ENCODE assay signal across 1 cellular context in the genomic region with DNA sequence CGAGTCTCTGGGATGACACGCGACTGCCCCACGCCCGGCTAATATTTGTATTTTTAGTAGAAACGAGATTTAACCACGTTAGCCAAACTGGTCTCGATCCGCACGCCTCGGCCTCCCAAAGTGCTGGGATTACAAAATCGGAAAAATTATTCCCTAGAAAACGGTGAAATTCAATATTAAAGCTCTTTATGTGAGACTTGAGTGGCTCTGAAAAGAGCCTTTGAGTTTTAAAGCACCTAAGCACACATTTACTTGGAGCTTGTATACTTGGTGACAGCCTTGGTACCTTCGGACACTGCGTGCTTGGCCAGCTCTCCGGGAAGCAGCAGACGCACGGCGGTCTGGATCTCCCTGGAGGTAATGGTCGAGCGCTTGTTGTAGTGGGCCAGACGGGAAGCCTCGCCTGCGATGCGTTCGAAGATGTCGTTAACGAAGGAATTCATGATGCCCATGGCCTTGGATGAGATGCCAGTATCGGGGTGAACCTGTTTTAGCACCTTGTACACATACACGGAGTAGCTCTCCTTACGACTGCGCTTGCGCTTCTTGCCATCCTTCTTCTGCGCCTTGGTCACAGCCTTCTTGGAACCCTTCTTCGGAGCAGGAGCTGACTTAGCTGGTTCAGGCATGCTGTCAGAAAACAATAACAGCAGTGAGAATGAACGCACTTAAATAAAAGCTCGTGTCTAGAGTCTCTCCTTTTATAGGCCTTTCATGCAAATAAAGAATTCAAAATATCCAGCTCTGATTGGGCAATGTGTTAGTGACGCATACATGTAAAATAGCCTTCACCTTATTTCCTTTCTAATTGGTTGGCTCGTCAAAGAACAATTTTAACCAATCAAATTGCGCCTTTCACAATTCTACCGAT.
TF ChIP-seq lines count a peak whose summit lies in the region.

No MANE protein-coding gene starts in this region.

TF ChIP-seq in GM12878, 131 proteins besides CTCF, POLR2A, EP300 and RAD21 (continued from another document and continues in another):
- TF ChIP-seq SMAD5 (IDR thresholded peaks at IDR 0.05; ENCODE audit: low read depth) (peak; percentile 96), ETV6 (conservative IDR thresholded peaks at IDR 0.05 in 1 of 2, IDR thresholded peaks at IDR 0.05 in 1 of 2; ENCODE audit: borderline replicate concordance in 1 of 2, low read depth in 1 of 2) (no peak), RUNX3 (IDR thresholded peaks at IDR 0.05; ENCODE audit: low read length) (peak; percentile 50), NFXL1 (IDR thresholded peaks at IDR 0.05; ENCODE audit: borderline replicate concordance) (no peak), RB1 (IDR thresholded peaks at IDR 0.05; ENCODE audit: borderline replicate concordance) (no peak), TCF7 (IDR thresholded peaks at IDR 0.05; ENCODE audit: borderline replicate concordance) (0 out of 2 replicates have a peak, but pooled peaks have one; percentile 49), TARDBP (IDR thresholded peaks at IDR 0.05; ENCODE audit: borderline replicate concordance) (no peak), POLR2AphosphoS2 (IDR thresholded peaks at IDR 0.05; ENCODE audit: low read depth, low read length) (peak; percentile 99), SPI1 (IDR thresholded peaks at IDR 0.05; ENCODE audit: borderline replicate concordance, insufficient read depth, low read depth, low read length) (no peak), STAT1 (conservative IDR thresholded peaks at IDR 0.05) (no peak), ZSCAN29 (IDR thresholded peaks at IDR 0.05) (no peak), POU2F2 (IDR thresholded peaks at IDR 0.05; ENCODE audit: borderline replicate concordance, low read depth, low read length) (peak; percentile 98), FOS (IDR thresholded peaks at IDR 0.05; ENCODE audit: borderline replicate concordance, extremely low read depth, insufficient read length) (peak; percentile 64), CHD1 (IDR thresholded peaks at IDR 0.05; ENCODE audit: low read depth, low read length) (peak; percentile 72; the same call in 1 of the 2 replicates), MTA2 (IDR thresholded peaks at IDR 0.05; ENCODE audit: low read depth) (peak; percentile 8; the same call in 1 of the 2 replicates), NBN (IDR thresholded peaks at IDR 0.05) (no peak; the same call in none of the 2 replicates), BMI1 (IDR thresholded peaks at IDR 0.05; ENCODE audit: borderline replicate concordance) (no peak), ASH2L (IDR thresholded peaks at IDR 0.05; ENCODE audit: borderline replicate concordance, low read depth) (no peak), HCFC1 (IDR thresholded peaks at IDR 0.05; ENCODE audit: low read length) (peak; percentile 31; the same call in 1 of the 2 replicates), CEBPB (IDR thresholded peaks at IDR 0.05; ENCODE audit: borderline replicate concordance in 1 of 2, low read depth in 2 of 2, low read length in 2 of 2) (peak in 1 of 2 experiments; percentile 72; a peak in 2 of 4 replicates)
- TF ChIP-seq, protein P1, sequence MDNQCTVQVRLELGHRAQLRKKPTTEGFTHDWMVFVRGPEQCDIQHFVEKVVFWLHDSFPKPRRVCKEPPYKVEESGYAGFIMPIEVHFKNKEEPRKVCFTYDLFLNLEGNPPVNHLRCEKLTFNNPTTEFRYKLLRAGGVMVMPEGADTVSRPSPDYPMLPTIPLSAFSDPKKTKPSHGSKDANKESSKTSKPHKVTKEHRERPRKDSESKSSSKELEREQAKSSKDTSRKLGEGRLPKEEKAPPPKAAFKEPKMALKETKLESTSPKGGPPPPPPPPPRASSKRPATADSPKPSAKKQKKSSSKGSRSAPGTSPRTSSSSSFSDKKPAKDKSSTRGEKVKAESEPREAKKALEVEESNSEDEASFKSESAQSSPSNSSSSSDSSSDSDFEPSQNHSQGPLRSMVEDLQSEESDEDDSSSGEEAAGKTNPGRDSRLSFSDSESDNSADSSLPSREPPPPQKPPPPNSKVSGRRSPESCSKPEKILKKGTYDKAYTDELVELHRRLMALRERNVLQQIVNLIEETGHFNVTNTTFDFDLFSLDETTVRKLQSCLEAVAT (IDR thresholded peaks at IDR 0.05) = peak; percentile 80
- TF ChIP-seq, protein P2, sequence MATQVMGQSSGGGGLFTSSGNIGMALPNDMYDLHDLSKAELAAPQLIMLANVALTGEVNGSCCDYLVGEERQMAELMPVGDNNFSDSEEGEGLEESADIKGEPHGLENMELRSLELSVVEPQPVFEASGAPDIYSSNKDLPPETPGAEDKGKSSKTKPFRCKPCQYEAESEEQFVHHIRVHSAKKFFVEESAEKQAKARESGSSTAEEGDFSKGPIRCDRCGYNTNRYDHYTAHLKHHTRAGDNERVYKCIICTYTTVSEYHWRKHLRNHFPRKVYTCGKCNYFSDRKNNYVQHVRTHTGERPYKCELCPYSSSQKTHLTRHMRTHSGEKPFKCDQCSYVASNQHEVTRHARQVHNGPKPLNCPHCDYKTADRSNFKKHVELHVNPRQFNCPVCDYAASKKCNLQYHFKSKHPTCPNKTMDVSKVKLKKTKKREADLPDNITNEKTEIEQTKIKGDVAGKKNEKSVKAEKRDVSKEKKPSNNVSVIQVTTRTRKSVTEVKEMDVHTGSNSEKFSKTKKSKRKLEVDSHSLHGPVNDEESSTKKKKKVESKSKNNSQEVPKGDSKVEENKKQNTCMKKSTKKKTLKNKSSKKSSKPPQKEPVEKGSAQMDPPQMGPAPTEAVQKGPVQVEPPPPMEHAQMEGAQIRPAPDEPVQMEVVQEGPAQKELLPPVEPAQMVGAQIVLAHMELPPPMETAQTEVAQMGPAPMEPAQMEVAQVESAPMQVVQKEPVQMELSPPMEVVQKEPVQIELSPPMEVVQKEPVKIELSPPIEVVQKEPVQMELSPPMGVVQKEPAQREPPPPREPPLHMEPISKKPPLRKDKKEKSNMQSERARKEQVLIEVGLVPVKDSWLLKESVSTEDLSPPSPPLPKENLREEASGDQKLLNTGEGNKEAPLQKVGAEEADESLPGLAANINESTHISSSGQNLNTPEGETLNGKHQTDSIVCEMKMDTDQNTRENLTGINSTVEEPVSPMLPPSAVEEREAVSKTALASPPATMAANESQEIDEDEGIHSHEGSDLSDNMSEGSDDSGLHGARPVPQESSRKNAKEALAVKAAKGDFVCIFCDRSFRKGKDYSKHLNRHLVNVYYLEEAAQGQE (IDR thresholded peaks at IDR 0.05; ENCODE audit: low read depth, low read length) = no peak
- TF ChIP-seq, protein P3, sequence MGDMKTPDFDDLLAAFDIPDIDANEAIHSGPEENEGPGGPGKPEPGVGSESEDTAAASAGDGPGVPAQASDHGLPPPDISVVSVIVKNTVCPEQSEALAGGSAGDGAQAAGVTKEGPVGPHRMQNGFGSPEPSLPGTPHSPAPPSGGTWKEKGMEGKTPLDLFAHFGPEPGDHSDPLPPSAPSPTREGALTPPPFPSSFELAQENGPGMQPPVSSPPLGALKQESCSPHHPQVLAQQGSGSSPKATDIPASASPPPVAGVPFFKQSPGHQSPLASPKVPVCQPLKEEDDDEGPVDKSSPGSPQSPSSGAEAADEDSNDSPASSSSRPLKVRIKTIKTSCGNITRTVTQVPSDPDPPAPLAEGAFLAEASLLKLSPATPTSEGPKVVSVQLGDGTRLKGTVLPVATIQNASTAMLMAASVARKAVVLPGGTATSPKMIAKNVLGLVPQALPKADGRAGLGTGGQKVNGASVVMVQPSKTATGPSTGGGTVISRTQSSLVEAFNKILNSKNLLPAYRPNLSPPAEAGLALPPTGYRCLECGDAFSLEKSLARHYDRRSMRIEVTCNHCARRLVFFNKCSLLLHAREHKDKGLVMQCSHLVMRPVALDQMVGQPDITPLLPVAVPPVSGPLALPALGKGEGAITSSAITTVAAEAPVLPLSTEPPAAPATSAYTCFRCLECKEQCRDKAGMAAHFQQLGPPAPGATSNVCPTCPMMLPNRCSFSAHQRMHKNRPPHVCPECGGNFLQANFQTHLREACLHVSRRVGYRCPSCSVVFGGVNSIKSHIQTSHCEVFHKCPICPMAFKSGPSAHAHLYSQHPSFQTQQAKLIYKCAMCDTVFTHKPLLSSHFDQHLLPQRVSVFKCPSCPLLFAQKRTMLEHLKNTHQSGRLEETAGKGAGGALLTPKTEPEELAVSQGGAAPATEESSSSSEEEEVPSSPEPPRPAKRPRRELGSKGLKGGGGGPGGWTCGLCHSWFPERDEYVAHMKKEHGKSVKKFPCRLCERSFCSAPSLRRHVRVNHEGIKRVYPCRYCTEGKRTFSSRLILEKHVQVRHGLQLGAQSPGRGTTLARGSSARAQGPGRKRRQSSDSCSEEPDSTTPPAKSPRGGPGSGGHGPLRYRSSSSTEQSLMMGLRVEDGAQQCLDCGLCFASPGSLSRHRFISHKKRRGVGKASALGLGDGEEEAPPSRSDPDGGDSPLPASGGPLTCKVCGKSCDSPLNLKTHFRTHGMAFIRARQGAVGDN (IDR thresholded peaks at IDR 0.05) = peak; percentile 95
- TF ChIP-seq, protein P4, sequence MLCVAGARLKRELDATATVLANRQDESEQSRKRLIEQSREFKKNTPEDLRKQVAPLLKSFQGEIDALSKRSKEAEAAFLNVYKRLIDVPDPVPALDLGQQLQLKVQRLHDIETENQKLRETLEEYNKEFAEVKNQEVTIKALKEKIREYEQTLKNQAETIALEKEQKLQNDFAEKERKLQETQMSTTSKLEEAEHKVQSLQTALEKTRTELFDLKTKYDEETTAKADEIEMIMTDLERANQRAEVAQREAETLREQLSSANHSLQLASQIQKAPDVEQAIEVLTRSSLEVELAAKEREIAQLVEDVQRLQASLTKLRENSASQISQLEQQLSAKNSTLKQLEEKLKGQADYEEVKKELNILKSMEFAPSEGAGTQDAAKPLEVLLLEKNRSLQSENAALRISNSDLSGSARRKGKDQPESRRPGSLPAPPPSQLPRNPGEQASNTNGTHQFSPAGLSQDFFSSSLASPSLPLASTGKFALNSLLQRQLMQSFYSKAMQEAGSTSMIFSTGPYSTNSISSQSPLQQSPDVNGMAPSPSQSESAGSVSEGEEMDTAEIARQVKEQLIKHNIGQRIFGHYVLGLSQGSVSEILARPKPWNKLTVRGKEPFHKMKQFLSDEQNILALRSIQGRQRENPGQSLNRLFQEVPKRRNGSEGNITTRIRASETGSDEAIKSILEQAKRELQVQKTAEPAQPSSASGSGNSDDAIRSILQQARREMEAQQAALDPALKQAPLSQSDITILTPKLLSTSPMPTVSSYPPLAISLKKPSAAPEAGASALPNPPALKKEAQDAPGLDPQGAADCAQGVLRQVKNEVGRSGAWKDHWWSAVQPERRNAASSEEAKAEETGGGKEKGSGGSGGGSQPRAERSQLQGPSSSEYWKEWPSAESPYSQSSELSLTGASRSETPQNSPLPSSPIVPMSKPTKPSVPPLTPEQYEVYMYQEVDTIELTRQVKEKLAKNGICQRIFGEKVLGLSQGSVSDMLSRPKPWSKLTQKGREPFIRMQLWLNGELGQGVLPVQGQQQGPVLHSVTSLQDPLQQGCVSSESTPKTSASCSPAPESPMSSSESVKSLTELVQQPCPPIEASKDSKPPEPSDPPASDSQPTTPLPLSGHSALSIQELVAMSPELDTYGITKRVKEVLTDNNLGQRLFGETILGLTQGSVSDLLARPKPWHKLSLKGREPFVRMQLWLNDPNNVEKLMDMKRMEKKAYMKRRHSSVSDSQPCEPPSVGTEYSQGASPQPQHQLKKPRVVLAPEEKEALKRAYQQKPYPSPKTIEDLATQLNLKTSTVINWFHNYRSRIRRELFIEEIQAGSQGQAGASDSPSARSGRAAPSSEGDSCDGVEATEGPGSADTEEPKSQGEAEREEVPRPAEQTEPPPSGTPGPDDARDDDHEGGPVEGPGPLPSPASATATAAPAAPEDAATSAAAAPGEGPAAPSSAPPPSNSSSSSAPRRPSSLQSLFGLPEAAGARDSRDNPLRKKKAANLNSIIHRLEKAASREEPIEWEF (IDR thresholded peaks at IDR 0.05; ENCODE audit: insufficient replicate concordance, low read depth, low read length) = no peak
- TF ChIP-seq, protein P5, sequence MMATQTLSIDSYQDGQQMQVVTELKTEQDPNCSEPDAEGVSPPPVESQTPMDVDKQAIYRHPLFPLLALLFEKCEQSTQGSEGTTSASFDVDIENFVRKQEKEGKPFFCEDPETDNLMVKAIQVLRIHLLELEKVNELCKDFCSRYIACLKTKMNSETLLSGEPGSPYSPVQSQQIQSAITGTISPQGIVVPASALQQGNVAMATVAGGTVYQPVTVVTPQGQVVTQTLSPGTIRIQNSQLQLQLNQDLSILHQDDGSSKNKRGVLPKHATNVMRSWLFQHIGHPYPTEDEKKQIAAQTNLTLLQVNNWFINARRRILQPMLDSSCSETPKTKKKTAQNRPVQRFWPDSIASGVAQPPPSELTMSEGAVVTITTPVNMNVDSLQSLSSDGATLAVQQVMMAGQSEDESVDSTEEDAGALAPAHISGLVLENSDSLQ (IDR thresholded peaks at IDR 0.05) = peak; percentile 45; the same call in 1 of the 2 replicates
- TF ChIP-seq, protein P6, sequence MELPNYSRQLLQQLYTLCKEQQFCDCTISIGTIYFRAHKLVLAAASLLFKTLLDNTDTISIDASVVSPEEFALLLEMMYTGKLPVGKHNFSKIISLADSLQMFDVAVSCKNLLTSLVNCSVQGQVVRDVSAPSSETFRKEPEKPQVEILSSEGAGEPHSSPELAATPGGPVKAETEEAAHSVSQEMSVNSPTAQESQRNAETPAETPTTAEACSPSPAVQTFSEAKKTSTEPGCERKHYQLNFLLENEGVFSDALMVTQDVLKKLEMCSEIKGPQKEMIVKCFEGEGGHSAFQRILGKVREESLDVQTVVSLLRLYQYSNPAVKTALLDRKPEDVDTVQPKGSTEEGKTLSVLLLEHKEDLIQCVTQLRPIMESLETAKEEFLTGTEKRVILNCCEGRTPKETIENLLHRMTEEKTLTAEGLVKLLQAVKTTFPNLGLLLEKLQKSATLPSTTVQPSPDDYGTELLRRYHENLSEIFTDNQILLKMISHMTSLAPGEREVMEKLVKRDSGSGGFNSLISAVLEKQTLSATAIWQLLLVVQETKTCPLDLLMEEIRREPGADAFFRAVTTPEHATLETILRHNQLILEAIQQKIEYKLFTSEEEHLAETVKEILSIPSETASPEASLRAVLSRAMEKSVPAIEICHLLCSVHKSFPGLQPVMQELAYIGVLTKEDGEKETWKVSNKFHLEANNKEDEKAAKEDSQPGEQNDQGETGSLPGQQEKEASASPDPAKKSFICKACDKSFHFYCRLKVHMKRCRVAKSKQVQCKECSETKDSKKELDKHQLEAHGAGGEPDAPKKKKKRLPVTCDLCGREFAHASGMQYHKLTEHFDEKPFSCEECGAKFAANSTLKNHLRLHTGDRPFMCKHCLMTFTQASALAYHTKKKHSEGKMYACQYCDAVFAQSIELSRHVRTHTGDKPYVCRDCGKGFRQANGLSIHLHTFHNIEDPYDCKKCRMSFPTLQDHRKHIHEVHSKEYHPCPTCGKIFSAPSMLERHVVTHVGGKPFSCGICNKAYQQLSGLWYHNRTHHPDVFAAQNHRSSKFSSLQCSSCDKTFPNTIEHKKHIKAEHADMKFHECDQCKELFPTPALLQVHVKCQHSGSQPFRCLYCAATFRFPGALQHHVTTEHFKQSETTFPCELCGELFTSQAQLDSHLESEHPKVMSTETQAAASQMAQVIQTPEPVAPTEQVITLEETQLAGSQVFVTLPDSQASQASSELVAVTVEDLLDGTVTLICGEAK (IDR thresholded peaks at IDR 0.05; ENCODE audit: borderline replicate concordance) = peak; percentile 62; the same call in 1 of the 2 replicates
- TF ChIP-seq, protein P7, sequence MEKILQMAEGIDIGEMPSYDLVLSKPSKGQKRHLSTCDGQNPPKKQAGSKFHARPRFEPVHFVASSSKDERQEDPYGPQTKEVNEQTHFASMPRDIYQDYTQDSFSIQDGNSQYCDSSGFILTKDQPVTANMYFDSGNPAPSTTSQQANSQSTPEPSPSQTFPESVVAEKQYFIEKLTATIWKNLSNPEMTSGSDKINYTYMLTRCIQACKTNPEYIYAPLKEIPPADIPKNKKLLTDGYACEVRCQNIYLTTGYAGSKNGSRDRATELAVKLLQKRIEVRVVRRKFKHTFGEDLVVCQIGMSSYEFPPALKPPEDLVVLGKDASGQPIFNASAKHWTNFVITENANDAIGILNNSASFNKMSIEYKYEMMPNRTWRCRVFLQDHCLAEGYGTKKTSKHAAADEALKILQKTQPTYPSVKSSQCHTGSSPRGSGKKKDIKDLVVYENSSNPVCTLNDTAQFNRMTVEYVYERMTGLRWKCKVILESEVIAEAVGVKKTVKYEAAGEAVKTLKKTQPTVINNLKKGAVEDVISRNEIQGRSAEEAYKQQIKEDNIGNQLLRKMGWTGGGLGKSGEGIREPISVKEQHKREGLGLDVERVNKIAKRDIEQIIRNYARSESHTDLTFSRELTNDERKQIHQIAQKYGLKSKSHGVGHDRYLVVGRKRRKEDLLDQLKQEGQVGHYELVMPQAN (conservative IDR thresholded peaks at IDR 0.05) = no peak; the same call in 1 of the 2 replicates
